In genomic region chr16:66608241-66609138, GRCh38 we compare ENCODE assay signal across 8 cellular contexts. TPM values are rescaled to one million over a fixed set of nuclear protein-coding genes. Genes with fewer than 3 reads are reported as not detected.
DNase-seq lines count a peak whose midpoint lies in the region; ATAC-seq and TF ChIP-seq lines count a peak whose summit lies in the region.

No MANE protein-coding gene starts in this region.

- H3K4me3 ChIP-seq in ovary (no peak overlapping the region), thyroid gland (replicated peaks in 1 of 3) (no peak overlapping the region)

- TF ChIP-seq POLR2A in ovary (IDR thresholded peaks at IDR 0.05): no peak
- TF ChIP-seq POLR2A in thyroid gland (IDR thresholded peaks at IDR 0.05): no peak

- intact Hi-C loops in ovary (cut with DNase I) (loop anchor here in 3 of 4 donors (5.0 to 10.0 kb wide), 6 partner anchors 54 to 256 kb away; partner anchors contain the start of genes CKLF (in 1 of the 3) and TK2 (in 1 of the 3)), thyroid gland (cut with DNase I) (loop anchor here (5.0 kb wide), 1 partner anchor 259 kb away; no protein-coding TSS in a partner anchor)

- peak; percentile 36 for ATAC-seq in GM18907 (IDR thresholded peaks at IDR 0.05; ENCODE audit: unreplicated experiment)

- DNase-seq in AG08396 (ENCODE audit: low spot score): peak; percentile 93
- peak; percentile 85 for DNase-seq in SK-MEL-5 (ENCODE audit: low read depth, low spot score)
- peak; percentile 73 for DNase-seq in activated gamma-delta T cell treated with anti-CD3 and anti-CD28 coated beads, Interleukin-2, amount 50 U/mL, for 16 hours (ENCODE audit: low read depth)
- peak; percentile 61 for DNase-seq in globus pallidus (ENCODE audit: low spot score)
- peak; percentile 85 to 93 (median 89) for DNase-seq in ovary
- DNase-seq in thyroid gland: peak; percentile 95 to 96

- TF ChIP-seq EP300 in ovary (IDR thresholded peaks at IDR 0.05): no peak

- in situ Hi-C loops in SK-MEL-5 (cut with HindIII; ENCODE audit: low pct_unique_long_range_greater_than_20kb, low sequenced_read_pairs): no loop called here

- H3K36me3 ChIP-seq in KOPT-K1 (ENCODE audit: insufficient read depth, low read length) (peaks cover 73% of the 10 kb centered on the region), ovary (no peaks in the 10 kb centered on the region), thyroid gland (peaks cover 13 to 14% of the 10 kb centered on the region in 2 donors)

- H3K9me3 ChIP-seq in KOPT-K1 (ENCODE audit: insufficient read depth, low read length, poor library complexity, severe bottlenecking) (no peaks in the 10 kb centered on the region), ovary (no peaks in the 10 kb centered on the region), thyroid gland (no peaks in the 10 kb centered on the region)

- peak; percentile 74 to 89 (median 80) for TF ChIP-seq CTCF in ovary (IDR thresholded peaks at IDR 0.05)
- TF ChIP-seq CTCF in thyroid gland (IDR thresholded peaks at IDR 0.05): peak; percentile 79 to 91 (median 88)

- H3K27me3 ChIP-seq in ovary (no peaks in the 10 kb centered on the region), thyroid gland (no peaks in the 10 kb centered on the region)

- 28 to 32% (median 29%) methylated on average over 17 of the region's 17 CpGs for WGBS in ovary, 3 donors
- WGBS in thyroid gland, 2 donors: 44 to 65% methylated on average over 9 to 15 of the region's 17 CpGs

- peak overlapping the region; percentile 1 for H3K27ac ChIP-seq in KOPT-K1 (ENCODE audit: low read depth, low read length, poor library complexity, severe bottlenecking)
- no peak overlapping the region for H3K27ac ChIP-seq in ovary
- peak overlapping the region in 2 of 3 donors; percentile 28 to 37 for H3K27ac ChIP-seq in thyroid gland

- peaks cover 4% of the 10 kb centered on the region for H3K4me1 ChIP-seq in ovary (ENCODE audit: insufficient read depth)
- peaks cover 13 to 29% of the 10 kb centered on the region in 2 donors for H3K4me1 ChIP-seq in thyroid gland

RNA-seq across cellular contexts. Expression of gene CMTM3, which starts 4.0 kb away (rescaled TPM):
- 7.9 and 9.1 TPM in 2 replicates for total RNA-seq in SK-MEL-5 (2014; rRNA removed; shearing (Covaris generic))
- 36.1 and 47.1 TPM in 2 replicates for polyA plus RNA-seq in SK-MEL-5 (2015; cell fraction: cytosol; rRNA removed)
- 20.3 and 40.4 TPM in 2 replicates for polyA plus RNA-seq in SK-MEL-5 (2015; cell fraction: nucleus; rRNA removed)
- 10 to 100 TPM; 22.9 to 60.5 (median 43.2) TPM for total RNA-seq in ovary
- polyA plus RNA-seq in ovary: 10 to 100 TPM; 36.7 to 43.5 TPM
- total RNA-seq in thyroid gland: 10 to 100 TPM in 3 of 4 donors, 1 to 10 TPM in 1; 5.9 to 32.0 (median 21.3) TPM

RNA-seq across cellular contexts. Expression of gene CMTM2, which starts 29.2 kb away (rescaled TPM):
- not detected in 2 replicates for total RNA-seq in SK-MEL-5 (2014; rRNA removed; shearing (Covaris generic))
- 0.66 TPM in 1 of 2 replicates, not detected in the other for polyA plus RNA-seq in SK-MEL-5 (2015; cell fraction: cytosol; rRNA removed)
- 0.38 TPM in 1 of 2 replicates, not detected in the other for polyA plus RNA-seq in SK-MEL-5 (2015; cell fraction: nucleus; rRNA removed)
- total RNA-seq in ovary: 1 to 10 TPM in 1 of 7 donors, under 1 TPM in 1, not detected in 5; 0.38 to 1.8 TPM
- polyA plus RNA-seq in ovary: under 1 TPM in 1 of 2 donors, not detected in 1; 0.21 TPM
- 1 to 10 TPM in 1 of 4 donors, under 1 TPM in 1, not detected in 2; 0.67 to 1.1 TPM for total RNA-seq in thyroid gland

RNA-seq across cellular contexts. Expression of gene CMTM1, which starts 42.3 kb away (rescaled TPM):
- total RNA-seq in SK-MEL-5 (2014; rRNA removed; shearing (Covaris generic)): 0.77 and 1.1 TPM in 2 replicates
- polyA plus RNA-seq in SK-MEL-5 (2015; cell fraction: cytosol; rRNA removed): 0.94 and 1.1 TPM in 2 replicates
- polyA plus RNA-seq in SK-MEL-5 (2015; cell fraction: nucleus; rRNA removed): 1.4 and 5.2 TPM in 2 replicates
- total RNA-seq in ovary (1 to 10 TPM; 1.0 to 7.1 (median 4.9) TPM), thyroid gland (1 to 10 TPM in 1 of 4 donors, not detected in 3; 3.8 TPM)
- under 1 TPM; 0.22 to 0.54 TPM for polyA plus RNA-seq in ovary

RNA-seq across cellular contexts. Expression of gene CKLF, which starts 56.1 kb away (rescaled TPM):
- total RNA-seq in SK-MEL-5 (2014; rRNA removed; shearing (Covaris generic)): 86.7 and 87.6 TPM in 2 replicates
- polyA plus RNA-seq in SK-MEL-5 (2015; cell fraction: cytosol; rRNA removed): 94.2 and 126 TPM in 2 replicates
- polyA plus RNA-seq in SK-MEL-5 (2015; cell fraction: nucleus; rRNA removed): 12.3 and 32.0 TPM in 2 replicates
- total RNA-seq in ovary (10 to 100 TPM; 22.3 to 46.8 (median 30.6) TPM), thyroid gland (10 to 100 TPM; 22.1 to 79.4 (median 49.9) TPM)
- 10 to 100 TPM; 34.2 to 36.7 TPM for polyA plus RNA-seq in ovary

RNA-seq across cellular contexts. Expression of gene TK2, which starts 58.6 kb away (rescaled TPM):
- 19.7 and 23.6 TPM in 2 replicates for total RNA-seq in SK-MEL-5 (2014; rRNA removed; shearing (Covaris generic))
- 19.3 and 19.4 TPM in 2 replicates for polyA plus RNA-seq in SK-MEL-5 (2015; cell fraction: cytosol; rRNA removed)
- 43.9 and 50.5 TPM in 2 replicates for polyA plus RNA-seq in SK-MEL-5 (2015; cell fraction: nucleus; rRNA removed)
- total RNA-seq in ovary (10 to 100 TPM; 17.0 to 42.0 (median 34.0) TPM), thyroid gland (10 to 100 TPM; 31.6 to 55.5 (median 46.6) TPM)
- polyA plus RNA-seq in ovary: 10 to 100 TPM; 21.1 to 80.6 TPM

Comparison
In these comparisons a context has a peak if more than half of its experiments do, and no peak if none do; other contexts are left out.
1. H3K27ac ChIP-seq: peak in KOPT-K1 (single experiment) and thyroid gland (2 of 3); none in ovary (0 of 2).
2. Peak in every context shown above with its lines, with median percentiles within 50 percentile points of each other: DNase-seq.